ENCODE assay signal across 2 cellular contexts in genomic region chr12:115680967-115681366, GRCh38.
TF ChIP-seq lines count a peak whose summit lies in the region.

No MANE protein-coding gene starts in this region.

TF ChIP-seq in A549, 52 proteins besides CTCF, POLR2A, EP300 and RAD21 (continued from another document):
- TF ChIP-seq, protein P1, sequence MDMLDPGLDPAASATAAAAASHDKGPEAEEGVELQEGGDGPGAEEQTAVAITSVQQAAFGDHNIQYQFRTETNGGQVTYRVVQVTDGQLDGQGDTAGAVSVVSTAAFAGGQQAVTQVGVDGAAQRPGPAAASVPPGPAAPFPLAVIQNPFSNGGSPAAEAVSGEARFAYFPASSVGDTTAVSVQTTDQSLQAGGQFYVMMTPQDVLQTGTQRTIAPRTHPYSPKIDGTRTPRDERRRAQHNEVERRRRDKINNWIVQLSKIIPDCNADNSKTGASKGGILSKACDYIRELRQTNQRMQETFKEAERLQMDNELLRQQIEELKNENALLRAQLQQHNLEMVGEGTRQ (IDR thresholded peaks at IDR 0.05): 0 out of 2 replicates have a peak, but pooled peaks have one; percentile 18
- no peak for TF ChIP-seq CBX8 (IDR thresholded peaks at IDR 0.05)

TF ChIP-seq in K562, 482 proteins besides CTCF, POLR2A, EP300 and RAD21 (continued from another document):
- TF ChIP-seq FOXO4 (CRISPR knock-in tag; IDR thresholded peaks at IDR 0.05) (no peak), RAD51 (IDR thresholded peaks at IDR 0.05; ENCODE audit: borderline replicate concordance, low read depth) (peak; percentile 42; the same call in 1 of the 2 replicates), ZNF12 (CRISPR knock-in tag; IDR thresholded peaks at IDR 0.05) (peak; percentile 82; the same call in 1 of the 2 replicates), NR0B1 (IDR thresholded peaks at IDR 0.05; ENCODE audit: partially characterized antibody) (no peak), BRCA1 (IDR thresholded peaks at IDR 0.05) (no peak), BRCA1 (CRISPR knock-in tag; IDR thresholded peaks at IDR 0.05) (no peak), ATF4 (CRISPR knock-in tag; IDR thresholded peaks at IDR 0.05) (no peak), NCOA6 (IDR thresholded peaks at IDR 0.05) (no peak), ZNF431 (CRISPR knock-in tag; IDR thresholded peaks at IDR 0.05) (no peak)
- TF ChIP-seq, protein P2, sequence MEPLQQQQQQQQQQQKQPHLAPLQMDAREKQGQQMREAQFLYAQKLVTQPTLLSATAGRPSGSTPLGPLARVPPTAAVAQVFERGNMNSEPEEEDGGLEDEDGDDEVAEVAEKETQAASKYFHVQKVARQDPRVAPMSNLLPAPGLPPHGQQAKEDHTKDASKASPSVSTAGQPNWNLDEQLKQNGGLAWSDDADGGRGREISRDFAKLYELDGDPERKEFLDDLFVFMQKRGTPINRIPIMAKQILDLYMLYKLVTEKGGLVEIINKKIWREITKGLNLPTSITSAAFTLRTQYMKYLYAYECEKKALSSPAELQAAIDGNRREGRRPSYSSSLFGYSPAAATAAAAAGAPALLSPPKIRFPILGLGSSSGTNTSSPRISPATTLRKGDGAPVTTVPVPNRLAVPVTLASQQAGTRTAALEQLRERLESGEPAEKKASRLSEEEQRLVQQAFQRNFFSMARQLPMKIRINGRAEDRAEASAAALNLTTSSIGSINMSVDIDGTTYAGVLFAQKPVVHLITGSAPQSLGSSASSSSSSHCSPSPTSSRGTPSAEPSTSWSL (CRISPR knock-in tag; IDR thresholded peaks at IDR 0.05; ENCODE audit: borderline replicate concordance): no peak
- TF ChIP-seq, protein P3, sequence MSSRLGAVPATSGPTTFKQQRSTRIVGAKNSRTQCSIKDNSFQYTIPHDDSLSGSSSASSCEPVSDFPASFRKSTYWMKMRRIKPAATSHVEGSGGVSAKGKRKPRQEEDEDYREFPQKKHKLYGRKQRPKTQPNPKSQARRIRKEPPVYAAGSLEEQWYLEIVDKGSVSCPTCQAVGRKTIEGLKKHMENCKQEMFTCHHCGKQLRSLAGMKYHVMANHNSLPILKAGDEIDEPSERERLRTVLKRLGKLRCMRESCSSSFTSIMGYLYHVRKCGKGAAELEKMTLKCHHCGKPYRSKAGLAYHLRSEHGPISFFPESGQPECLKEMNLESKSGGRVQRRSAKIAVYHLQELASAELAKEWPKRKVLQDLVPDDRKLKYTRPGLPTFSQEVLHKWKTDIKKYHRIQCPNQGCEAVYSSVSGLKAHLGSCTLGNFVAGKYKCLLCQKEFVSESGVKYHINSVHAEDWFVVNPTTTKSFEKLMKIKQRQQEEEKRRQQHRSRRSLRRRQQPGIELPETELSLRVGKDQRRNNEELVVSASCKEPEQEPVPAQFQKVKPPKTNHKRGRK (tag; IDR thresholded peaks at IDR 0.05): no peak
